ENCODE assay signal across 9 cellular contexts in genomic region chr3:50194903-50195500, GRCh38. TPM values are rescaled to one million over a fixed set of nuclear protein-coding genes. Genes with fewer than 3 reads are reported as not detected.
DNase-seq lines count a peak whose midpoint lies in the region; ATAC-seq and TF ChIP-seq lines count a peak whose summit lies in the region.
"Had no signal": no experiment of that assay in that cellular context is flagged by ENCODE, and none has a peak within 500 bp of the region (broad histone marks: within the 10 kb centered on the region; RNA-seq: fewer than 3 reads in every experiment).

No MANE protein-coding gene starts in this region.

- H3K4me3 Mint-ChIP-seq in GM23338 = 0 out of 3 replicates have a peak overlapping the region, but pooled peaks have one; percentile 16
- peak overlapping the region; percentile 45 to 60 for H3K4me3 Mint-ChIP-seq in effector memory CD8-positive, alpha-beta T cell

- no peak for TF ChIP-seq POLR2A in thyroid gland (IDR thresholded peaks at IDR 0.05)

- H3K9me3 ChIP-seq in thyroid gland = no peaks in the 10 kb centered on the region

- 66 to 69% methylated on average over 14 of the region's 14 CpGs for WGBS in thyroid gland, 2 donors

- H3K4me1 ChIP-seq in GM23338 (ENCODE audit: insufficient read depth) (peaks cover 8% of the 10 kb centered on the region; the same call in 1 of the 2 replicates), thyroid gland (peaks cover 0 to 19% of the 10 kb centered on the region in 2 donors)

- H3K27me3 ChIP-seq in GM23338 (ENCODE audit: insufficient read depth) (peaks cover 12% of the 10 kb centered on the region; the same call in 1 of the 2 replicates), thyroid gland (peaks cover 18% of the 10 kb centered on the region)

- peak overlapping the region; percentile 72; the same call in 1 of the 2 replicates for H2AFZ ChIP-seq in GM23338

- peaks cover 15% of the 10 kb centered on the region for H3K27me3 Mint-ChIP-seq in GM23338 (ENCODE audit: insufficient read depth, low read depth, poor library complexity)
- peaks cover 14 to 30% of the 10 kb centered on the region in 2 donors for H3K27me3 Mint-ChIP-seq in effector memory CD8-positive, alpha-beta T cell

- no peak overlapping the region for H3K27ac Mint-ChIP-seq in GM23338
- peak overlapping the region in 1 of 2 donors; percentile 58 for H3K27ac Mint-ChIP-seq in effector memory CD8-positive, alpha-beta T cell

- no peaks in the 10 kb centered on the region for H3K9me3 Mint-ChIP-seq in GM23338
- H3K9me3 Mint-ChIP-seq in effector memory CD8-positive, alpha-beta T cell = no peaks in the 10 kb centered on the region

- no peaks in the 10 kb centered on the region for H3K36me3 Mint-ChIP-seq in GM23338 (ENCODE audit: low read depth)
- H3K36me3 Mint-ChIP-seq in effector memory CD8-positive, alpha-beta T cell (ENCODE audit: insufficient read depth) = peaks cover 11% of the 10 kb centered on the region

- ATAC-seq in GM23338 = peak; percentile 57
- no peak for ATAC-seq in effector memory CD8-positive, alpha-beta T cell (replicated peaks)

- H3F3A ChIP-seq in GM23338 (replicated peaks; ENCODE audit: low read depth) = no peaks in the 10 kb centered on the region

- H3K9me2 ChIP-seq in GM23338 (ENCODE audit: insufficient read depth) = no peaks in the 10 kb centered on the region

- H3K36me3 ChIP-seq in GM23338 (ENCODE audit: insufficient read depth) = no peaks in the 10 kb centered on the region
- no peaks in the 10 kb centered on the region for H3K36me3 ChIP-seq in thyroid gland

- TF ChIP-seq CTCF in GM23338 (conservative IDR thresholded peaks at IDR 0.05; ENCODE audit: low read depth in 2 of 2) = no peak
- no peak for TF ChIP-seq CTCF in thyroid gland (IDR thresholded peaks at IDR 0.05)

- DNase-seq in GM23338 (ENCODE audit: low spot score) = peak; percentile 83
- peak; percentile 48 for DNase-seq in T-helper 9 cell
- peak in 1 of 3 experiments; percentile 23 for DNase-seq in effector memory CD8-positive, alpha-beta T cell
- DNase-seq in stimulated activated CD4-positive, alpha-beta T cell treated with anti-CD3 and anti-CD28 coated beads, Interleukin-12 subunit alpha, Interleukin-12 subunit beta, amount 100 ng/mL, for 48 hours (ENCODE audit: low read depth in 2 of 3, low spot score in 1 of 3) = peak; percentile 10 to 44 (median 23)
- DNase-seq in NCI-H2227 (lab: John Stamatoyannopoulos, UW; ENCODE audit: unreplicated experiment) = no peak
- DNase-seq in thyroid gland = no peak
- no peak for DNase-seq in mucosa of gallbladder (ENCODE audit: low spot score)
- no peak for DNase-seq in midbrain (lab: John Stamatoyannopoulos, UW)
- DNase-seq: NCI-H774 had no signal

- no peak overlapping the region for H3K27ac ChIP-seq in GM23338 (ENCODE audit: low read depth)
- H3K27ac ChIP-seq in thyroid gland = no peak overlapping the region

- H3K4me3 ChIP-seq in GM23338 = peak overlapping the region; percentile 44; the same call in 1 of the 2 replicates
- no peak overlapping the region for H3K4me3 ChIP-seq in thyroid gland (replicated peaks in 1 of 3)

- intact Hi-C loops in thyroid gland (cut with DNase I) = loop anchor here (2.0 kb wide), 1 partner anchor 80 kb away; no protein-coding TSS in a partner anchor

- H3K79me2 ChIP-seq in GM23338 (replicated peaks; ENCODE audit: insufficient read depth) = no peaks in the 10 kb centered on the region

- no peaks in the 10 kb centered on the region for H4K20me1 ChIP-seq in GM23338 (replicated peaks; ENCODE audit: insufficient read depth)

- H3K4me2 ChIP-seq in GM23338 = peak overlapping the region; percentile 71; the same call in 1 of the 2 replicates

- H3K4me1 Mint-ChIP-seq in GM23338 = peaks cover 6% of the 10 kb centered on the region
- peaks cover 0 to 9% of the 10 kb centered on the region in 2 donors for H3K4me1 Mint-ChIP-seq in effector memory CD8-positive, alpha-beta T cell (ENCODE audit: low read depth in 2 of 2)

TF ChIP-seq in GM23338, 12 proteins besides CTCF, POLR2A, EP300 and RAD21:
- no peak for TF ChIP-seq POLR2AphosphoS5 (IDR thresholded peaks at IDR 0.05; ENCODE audit: low read depth)
- no peak for TF ChIP-seq ZNF114 (CRISPR knock-in tag; IDR thresholded peaks at IDR 0.05)
- 0 out of 2 replicates have a peak, but pooled peaks have one; percentile 36 for TF ChIP-seq CREB1 (CRISPR knock-in tag; IDR thresholded peaks at IDR 0.05; ENCODE audit: low read depth)
- TF ChIP-seq EZH2 (IDR thresholded peaks at IDR 0.05; ENCODE audit: low read depth, unreplicated experiment) = no peak
- no peak for TF ChIP-seq JUNB (IDR thresholded peaks at IDR 0.05; ENCODE audit: unreplicated experiment)
- no peak for TF ChIP-seq ZNF331 (CRISPR knock-in tag; IDR thresholded peaks at IDR 0.05; ENCODE audit: low read depth)
TF ChIP-seq in GM23338: peak in this region for 1.

RNA-seq across cellular contexts. Expression of gene GNAT1, which starts 3.6 kb away (rescaled TPM):
- not detected in 2 replicates for total RNA-seq in GM23338 (2014; rRNA removed; shearing (Covaris generic))
- not detected in 2 replicates for polyA plus RNA-seq in GM23338 (2016; fragmentation: Nextera tagmentation; extraction: Ambion mirVana)
- total RNA-seq in thyroid gland (not detected), mucosa of gallbladder (not detected)

RNA-seq across cellular contexts. Expression of gene SLC38A3, which starts 10.1 kb away (rescaled TPM):
- 0.28 and 3.0 TPM in 2 replicates for total RNA-seq in GM23338 (2014; rRNA removed; shearing (Covaris generic))
- polyA plus RNA-seq in GM23338 (2016; fragmentation: Nextera tagmentation; extraction: Ambion mirVana) = 0.68 and 1.3 TPM in 2 replicates
- total RNA-seq in thyroid gland (1 to 10 TPM; 1.1 to 5.0 (median 3.6) TPM), mucosa of gallbladder (2.2 TPM)

RNA-seq across cellular contexts. Expression of gene SEMA3F, which starts 39.9 kb away (rescaled TPM):
- total RNA-seq in GM23338 (2014; rRNA removed; shearing (Covaris generic)) = 32.6 and 67.6 TPM in 2 replicates
- polyA plus RNA-seq in GM23338 (2016; fragmentation: Nextera tagmentation; extraction: Ambion mirVana) = 2.3 and 2.8 TPM in 2 replicates
- total RNA-seq in thyroid gland (10 to 100 TPM; 13.2 to 44.2 (median 38.2) TPM), mucosa of gallbladder (34.1 TPM)

RNA-seq across cellular contexts. Expression of gene GNAI2, which starts 41.0 kb away (rescaled TPM):
- total RNA-seq in GM23338 (2014; rRNA removed; shearing (Covaris generic)) = 132 and 153 TPM in 2 replicates
- 138 and 140 TPM in 2 replicates for polyA plus RNA-seq in GM23338 (2016; fragmentation: Nextera tagmentation; extraction: Ambion mirVana)
- 100 to 1,000 TPM; 111 to 171 (median 142) TPM for total RNA-seq in thyroid gland
- 261 TPM for total RNA-seq in mucosa of gallbladder

Comparison
In these comparisons a context has a peak if more than half of its experiments do, and no peak if none do; other contexts are left out.
1. DNase-seq: peak in GM23338 (single experiment), T-helper 9 cell (single experiment) and stimulated activated CD4-positive, alpha-beta T cell treated with anti-CD3 and anti-CD28 coated beads, Interleukin-12 subunit alpha, Interleukin-12 subunit beta, amount 100 ng/mL, for 48 hours (3 of 3); none in NCI-H2227 (single experiment), thyroid gland (0 of 2), mucosa of gallbladder (single experiment) and midbrain (single experiment).